In genomic region chr11:47797633-47798032, GRCh38 we compare ENCODE assay signal across 9 cellular contexts. TPM values are rescaled to one million over a fixed set of nuclear protein-coding genes. Genes with fewer than 3 reads are reported as not detected.
DNase-seq lines count a peak whose midpoint lies in the region; ATAC-seq and TF ChIP-seq lines count a peak whose summit lies in the region.
"Had no signal": no experiment of that assay in that cellular context is flagged by ENCODE, and none has a peak within 500 bp of the region (broad histone marks: within the 10 kb centered on the region; RNA-seq: fewer than 3 reads in every experiment).

No MANE protein-coding gene starts in this region.

- no peaks in the 10 kb centered on the region for H3K4me1 ChIP-seq in PC-9 (replicated peaks; ENCODE audit: insufficient read depth)

- H3K9me3 ChIP-seq in PC-9 (ENCODE audit: insufficient read depth, low read depth), result no peaks in the 10 kb centered on the region

- no peak overlapping the region for H3K4me2 ChIP-seq in PC-9

- POLR2A ChIA-PET in PC-9 (lab: Charles Lee; ENCODE audit: unreplicated experiment), result no interaction called here

- H2AFZ ChIP-seq in PC-9, result no peak overlapping the region

- H3K27me3 ChIP-seq in PC-9 (ENCODE audit: insufficient read depth, low read depth), result no peaks in the 10 kb centered on the region

- H3K36me3 Mint-ChIP-seq in activated T-helper 1 cell treated with anti-CD3 and anti-CD28 coated beads, Interleukin-12 subunit alpha, Interleukin-12 subunit beta, Interleukin-2, Interleukin-4 antibody, amounts not matched to agents 30 ng/mL and 10 ng/mL and 1 ng/mL, durations not matched to agents 14 hours and 24 hours and 36 hours (ENCODE audit: low read depth), result peaks cover 32% of the 10 kb centered on the region
- H3K36me3 Mint-ChIP-seq in memory B cell, result peaks cover 22% of the 10 kb centered on the region

- H3K27me3 Mint-ChIP-seq in activated T-helper 1 cell treated with anti-CD3 and anti-CD28 coated beads, Interleukin-12 subunit alpha, Interleukin-12 subunit beta, Interleukin-2, Interleukin-4 antibody, amounts not matched to agents 30 ng/mL and 10 ng/mL and 1 ng/mL, durations not matched to agents 14 hours and 24 hours and 36 hours (ENCODE audit: insufficient read depth), result no peaks in the 10 kb centered on the region
- no peaks in the 10 kb centered on the region for H3K27me3 Mint-ChIP-seq in memory B cell
- H3K27me3 Mint-ChIP-seq: IgD-negative memory B cell had no signal

- H3K27ac ChIP-seq in PC-9, result no peak overlapping the region

- H4K20me1 ChIP-seq in PC-9 (ENCODE audit: insufficient read depth), result no peaks in the 10 kb centered on the region

- H3K4me3 ChIP-seq in PC-9, result no peak overlapping the region

- intact Hi-C loops in activated T-helper 1 cell treated with anti-CD3 and anti-CD28 coated beads, Interleukin-12 subunit alpha, Interleukin-12 subunit beta, Interleukin-2, Interleukin-4 antibody, amounts not matched to agents 30 ng/mL and 10 ng/mL and 1 ng/mL, durations not matched to agents 14 hours and 24 hours and 36 hours (cut with micrococcal nuclease), result loop anchor here (1.0 kb wide), 2 partner anchors 31 to 51 kb away; partner anchors contain the start of gene NUP160
- intact Hi-C loops in PC-9 (cut with micrococcal nuclease; ENCODE audit: unreplicated experiment), result no loop called here

- H3K27ac Mint-ChIP-seq in activated T-helper 1 cell treated with anti-CD3 and anti-CD28 coated beads, Interleukin-12 subunit alpha, Interleukin-12 subunit beta, Interleukin-2, Interleukin-4 antibody, amounts not matched to agents 30 ng/mL and 10 ng/mL and 1 ng/mL, durations not matched to agents 14 hours and 24 hours and 36 hours, result peak overlapping the region; percentile 89
- peak overlapping the region; percentile 32 for H3K27ac Mint-ChIP-seq in memory B cell

- H3K9me3 Mint-ChIP-seq in activated T-helper 1 cell treated with anti-CD3 and anti-CD28 coated beads, Interleukin-12 subunit alpha, Interleukin-12 subunit beta, Interleukin-2, Interleukin-4 antibody, amounts not matched to agents 30 ng/mL and 10 ng/mL and 1 ng/mL, durations not matched to agents 14 hours and 24 hours and 36 hours, result no peaks in the 10 kb centered on the region
- no peaks in the 10 kb centered on the region for H3K9me3 Mint-ChIP-seq in memory B cell
- H3K9me3 Mint-ChIP-seq: IgD-negative memory B cell had no signal

- no peaks in the 10 kb centered on the region for H3K79me2 ChIP-seq in PC-9 (ENCODE audit: low read depth)

- H3K36me3 ChIP-seq in PC-9 (ENCODE audit: low read depth), result peaks cover 51% of the 10 kb centered on the region

- CTCF ChIA-PET in PC-9 (lab: Charles Lee), result no interaction called here

- no peak for ATAC-seq in memory B cell (ENCODE audit: low read depth)

- peaks cover 10% of the 10 kb centered on the region for H3K4me1 Mint-ChIP-seq in activated T-helper 1 cell treated with anti-CD3 and anti-CD28 coated beads, Interleukin-12 subunit alpha, Interleukin-12 subunit beta, Interleukin-2, Interleukin-4 antibody, amounts not matched to agents 30 ng/mL and 10 ng/mL and 1 ng/mL, durations not matched to agents 14 hours and 24 hours and 36 hours (ENCODE audit: low read depth)
- peaks cover 3% of the 10 kb centered on the region for H3K4me1 Mint-ChIP-seq in memory B cell
- H3K4me1 Mint-ChIP-seq: IgD-negative memory B cell had no signal

- peak; percentile 91 for DNase-seq in A172 (ENCODE audit: low spot score)
- peak; percentile 75 for DNase-seq in LHCN-M2 (ENCODE audit: low read depth)
- DNase-seq in activated T-helper 1 cell treated with anti-CD3 and anti-CD28 coated beads, Interleukin-12 subunit alpha, Interleukin-12 subunit beta, Interleukin-2, Interleukin-4 antibody, amounts not matched to agents 30 ng/mL and 10 ng/mL and 1 ng/mL, durations not matched to agents 14 hours and 24 hours and 36 hours (ENCODE audit: low spot score), result peak; percentile 9
- DNase-seq in memory B cell (ENCODE audit: low spot score in 2 of 2), result no peak
- no peak for DNase-seq in PC-9
- no peak for DNase-seq in middle frontal gyrus (ENCODE audit: extremely low spot score, low spot score)
- no peak for DNase-seq in NCI-H524 treated with DMSO at 0.1 percent for 48 hours (lab: John Stamatoyannopoulos, UW)
- no peak for DNase-seq in NCI-H2107 (lab: John Stamatoyannopoulos, UW)

- H3K9me2 ChIP-seq in PC-9 (ENCODE audit: insufficient read depth), result no peaks in the 10 kb centered on the region

- H3K4me3 Mint-ChIP-seq in activated T-helper 1 cell treated with anti-CD3 and anti-CD28 coated beads, Interleukin-12 subunit alpha, Interleukin-12 subunit beta, Interleukin-2, Interleukin-4 antibody, amounts not matched to agents 30 ng/mL and 10 ng/mL and 1 ng/mL, durations not matched to agents 14 hours and 24 hours and 36 hours, result no peak overlapping the region
- no peak overlapping the region for H3K4me3 Mint-ChIP-seq in memory B cell
- H3K4me3 Mint-ChIP-seq: IgD-negative memory B cell had no signal

- no peak for TF ChIP-seq CTCF in PC-9 (conservative IDR thresholded peaks at IDR 0.05)

- H3F3A ChIP-seq in PC-9 (ENCODE audit: insufficient read depth, low read depth), result peaks cover 8% of the 10 kb centered on the region; the same call in 1 of the 2 replicates

- BruUV-seq in PC-9 (replicated peaks; lab: Mats Ljungman, UMichigan), result no TSS peak

RNA-seq across cellular contexts. Expression of gene FNBP4, which starts 30.5 kb away (rescaled TPM):
- total RNA-seq in A172 (2014; rRNA removed; shearing (Covaris generic)), result 32.9 and 33.4 TPM in 2 replicates
- total RNA-seq in LHCN-M2 (2014; rRNA removed) (32.4 and 37.9 TPM in 2 replicates), PC-9 (2021) (101 and 121 TPM in 2 replicates)
- 11.3 TPM for polyA plus RNA-seq in LHCN-M2 (2012)
- total RNA-seq in activated T-helper 1 cell treated with anti-CD3 and anti-CD28 coated beads, Interleukin-12 subunit alpha, Interleukin-12 subunit beta, Interleukin-2, Interleukin-4 antibody, amounts not matched to agents 30 ng/mL and 10 ng/mL and 1 ng/mL, durations not matched to agents 14 hours and 24 hours and 36 hours, result 147 and 149 TPM in 2 replicates

RNA-seq across cellular contexts. Expression of gene NUP160, which starts 50.5 kb away (rescaled TPM):
- total RNA-seq in A172 (2014; rRNA removed; shearing (Covaris generic)), result 42.3 and 43.4 TPM in 2 replicates
- 13.9 and 18.5 TPM in 2 replicates for total RNA-seq in LHCN-M2 (2014; rRNA removed)
- polyA plus RNA-seq in LHCN-M2 (2012), result 8.2 TPM
- 91.9 and 98.6 TPM in 2 replicates for total RNA-seq in activated T-helper 1 cell treated with anti-CD3 and anti-CD28 coated beads, Interleukin-12 subunit alpha, Interleukin-12 subunit beta, Interleukin-2, Interleukin-4 antibody, amounts not matched to agents 30 ng/mL and 10 ng/mL and 1 ng/mL, durations not matched to agents 14 hours and 24 hours and 36 hours
- 61.7 and 73.2 TPM in 2 replicates for total RNA-seq in PC-9 (2021)

Comparison
In these comparisons a context has a peak if more than half of its experiments do, and no peak if none do; other contexts are left out.
1. DNase-seq: peak in A172 (single experiment), LHCN-M2 (single experiment) and activated T-helper 1 cell treated with anti-CD3 and anti-CD28 coated beads, Interleukin-12 subunit alpha, Interleukin-12 subunit beta, Interleukin-2, Interleukin-4 antibody, amounts not matched to agents 30 ng/mL and 10 ng/mL and 1 ng/mL, durations not matched to agents 14 hours and 24 hours and 36 hours (single experiment); none in memory B cell (0 of 2), PC-9 (0 of 2), middle frontal gyrus (single experiment), NCI-H524 treated with DMSO at 0.1 percent for 48 hours (single experiment) and NCI-H2107 (single experiment).